25 cellular contexts compared by ENCODE assay signal in the genomic region with DNA sequence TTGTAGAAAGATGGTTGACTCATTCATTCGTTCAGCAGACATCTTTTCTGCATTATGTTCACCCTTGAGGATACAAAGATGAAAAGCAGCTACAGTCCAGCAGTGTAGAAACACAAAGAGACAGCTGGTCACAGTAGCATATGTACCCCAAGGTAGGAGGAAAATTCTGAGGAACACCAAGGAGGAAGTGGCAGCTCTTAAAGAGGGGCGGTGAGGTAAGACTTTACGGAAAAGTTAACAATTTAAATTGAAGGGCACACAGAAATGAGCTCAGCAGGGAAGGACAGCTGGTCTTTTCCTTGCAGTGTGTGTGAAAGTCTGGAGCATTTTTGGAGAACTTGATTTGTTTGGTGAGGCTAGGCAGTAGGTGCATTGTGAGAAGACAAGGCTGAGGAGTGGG. TPM values are rescaled to one million over a fixed set of nuclear protein-coding genes. Genes with fewer than 3 reads are reported as not detected.
DNase-seq lines count a peak whose midpoint lies in the region; ATAC-seq and TF ChIP-seq lines count a peak whose summit lies in the region.
"Had no signal": no experiment of that assay in that cellular context is flagged by ENCODE, and none has a peak within 500 bp of the region (broad histone marks: within the 10 kb centered on the region; RNA-seq: fewer than 3 reads in every experiment).

No MANE protein-coding gene starts in this region.

- peak overlapping the region; percentile 59 for H3K4me3 Mint-ChIP-seq in glutamatergic neuron (ENCODE audit: unreplicated experiment)
- H3K4me3 Mint-ChIP-seq in activated CD4-positive, alpha-beta memory T cell treated with anti-CD3 and anti-CD28 coated beads for 36 hours, result no peak overlapping the region
- no peak overlapping the region for H3K4me3 Mint-ChIP-seq in effector memory CD8-positive, alpha-beta T cell
- H3K4me3 Mint-ChIP-seq: activated CD4-positive, alpha-beta T cell treated with anti-CD3 and anti-CD28 coated beads for 36 hours; activated CD8-positive, alpha-beta T cell treated with anti-CD3 and anti-CD28 coated beads, Interleukin-2, amount 10 ng/mL, durations not matched to agents 7 days and 5 days; activated naive CD4-positive, alpha-beta T cell treated with anti-CD3 and anti-CD28 coated beads, Interleukin-2, amount 50 U/mL, for 24 hours; T-helper 1 cell treated with Interleukin-12 subunit alpha and Interleukin-12 subunit beta and Interleukin-4 antibody, amounts not matched to agents 30 μg/mL and 1 μg/mL, for 36 hours had no signal

- in situ Hi-C loops in gastrocnemius medialis (cut with MboI; ENCODE audit: low sequenced_read_pairs in 4 of 4), result loop anchor here in 1 of 4 donors (5.0 kb wide), 1 partner anchor 58 kb away; the partner anchor contains the start of gene MDM2

- no TSS peak for BruUV-seq in OCI-LY7 (replicated peaks; lab: Mats Ljungman, UMichigan)

- H3K27ac ChIP-seq in DND-41 (ENCODE audit: low read length), result peak overlapping the region; percentile 5; the same call in 1 of the 2 replicates
- peak overlapping the region; percentile 59 for H3K27ac ChIP-seq in OCI-LY7 (ENCODE audit: low read depth, low read length, poor library complexity, severe bottlenecking)
- peak overlapping the region; percentile 7 for H3K27ac ChIP-seq in neutrophil
- H3K27ac ChIP-seq in gastrocnemius medialis, result no peak overlapping the region

- ATAC-seq in DND-41 (ENCODE audit: insufficient read depth, low read depth) (no peak), gastrocnemius medialis (no peak)
- no peak for ATAC-seq in effector memory CD8-positive, alpha-beta T cell (replicated peaks)
- ATAC-seq: activated CD4-positive, alpha-beta T cell treated with anti-CD3 and anti-CD28 coated beads for 36 hours; activated CD8-positive, alpha-beta T cell treated with anti-CD3 and anti-CD28 coated beads, Interleukin-2, amount 10 ng/mL, durations not matched to agents 7 days and 5 days; K562; Panc1; SK-N-SH treated with all-trans-retinoic acid at 6 μM for 48 hours had no signal

- H3K4me2 ChIP-seq in DND-41 (ENCODE audit: insufficient read depth, low read length) (peak overlapping the region; percentile 89; the same call in 1 of the 2 replicates), OCI-LY7 (ENCODE audit: low read length) (peak overlapping the region; percentile 82)

- peaks cover 10% of the 10 kb centered on the region for H3K27me3 Mint-ChIP-seq in glutamatergic neuron (ENCODE audit: unreplicated experiment)
- no peaks in the 10 kb centered on the region for H3K27me3 Mint-ChIP-seq in activated CD4-positive, alpha-beta memory T cell treated with anti-CD3 and anti-CD28 coated beads for 36 hours
- H3K27me3 Mint-ChIP-seq in effector memory CD8-positive, alpha-beta T cell, result no peaks in the 10 kb centered on the region
- H3K27me3 Mint-ChIP-seq: activated CD4-positive, alpha-beta T cell treated with anti-CD3 and anti-CD28 coated beads for 36 hours; activated naive CD4-positive, alpha-beta T cell treated with anti-CD3 and anti-CD28 coated beads, Interleukin-2, amount 50 U/mL, for 24 hours had no signal

- H3K36me3 ChIP-seq in DND-41 (ENCODE audit: insufficient read depth, low read length) (peaks cover 38% of the 10 kb centered on the region), OCI-LY7 (ENCODE audit: insufficient read depth, low read length) (peaks cover 73% of the 10 kb centered on the region), neutrophil (peaks cover 24% of the 10 kb centered on the region), gastrocnemius medialis (peaks cover 0 to 13% of the 10 kb centered on the region in 2 donors)

- peak overlapping the region; percentile 82 for H3K27ac Mint-ChIP-seq in glutamatergic neuron (ENCODE audit: unreplicated experiment)
- H3K27ac Mint-ChIP-seq in activated CD4-positive, alpha-beta memory T cell treated with anti-CD3 and anti-CD28 coated beads for 36 hours, result no peak overlapping the region
- H3K27ac Mint-ChIP-seq in effector memory CD8-positive, alpha-beta T cell, result peak overlapping the region in 1 of 2 donors; percentile 15
- H3K27ac Mint-ChIP-seq: activated CD4-positive, alpha-beta T cell treated with anti-CD3 and anti-CD28 coated beads for 36 hours; activated CD8-positive, alpha-beta T cell treated with anti-CD3 and anti-CD28 coated beads, Interleukin-2, amount 10 ng/mL, durations not matched to agents 7 days and 5 days; activated T-helper 2 cell treated with anti-CD3 and anti-CD28 coated beads, Interferon-gamma antibody, Interleukin-2, Interleukin-4, amounts not matched to agents 10 μg/mL and 5 μg/mL and 100 μg/mL, durations not matched to agents 14 hours and 24 hours and 36 hours; T-helper 1 cell treated with Interleukin-12 subunit alpha and Interleukin-12 subunit beta and Interleukin-4 antibody, amounts not matched to agents 30 μg/mL and 1 μg/mL, for 36 hours had no signal

- H3K27me3 ChIP-seq in DND-41 (ENCODE audit: insufficient read depth, low read length, poor library complexity), result no peaks in the 10 kb centered on the region
- H3K27me3 ChIP-seq in neutrophil, result no peaks in the 10 kb centered on the region
- H3K27me3 ChIP-seq in gastrocnemius medialis, result no peaks in the 10 kb centered on the region
- H3K27me3 ChIP-seq: BE2C, tibial nerve had no signal

- H3K9ac ChIP-seq in DND-41 (ENCODE audit: low read depth, low read length), result no peak overlapping the region

- TF ChIP-seq POLR2A in gastrocnemius medialis (IDR thresholded peaks at IDR 0.05), result no peak

- H3K9me3 Mint-ChIP-seq in glutamatergic neuron (ENCODE audit: unreplicated experiment), result peaks cover 6% of the 10 kb centered on the region
- H3K9me3 Mint-ChIP-seq in activated CD4-positive, alpha-beta memory T cell treated with anti-CD3 and anti-CD28 coated beads for 36 hours, result no peaks in the 10 kb centered on the region
- H3K9me3 Mint-ChIP-seq in effector memory CD8-positive, alpha-beta T cell, result no peaks in the 10 kb centered on the region
- H3K9me3 Mint-ChIP-seq: activated naive CD4-positive, alpha-beta T cell treated with anti-CD3 and anti-CD28 coated beads, Interleukin-2, amount 50 U/mL, for 24 hours; activated T-helper 2 cell treated with anti-CD3 and anti-CD28 coated beads, Interferon-gamma antibody, Interleukin-2, Interleukin-4, amounts not matched to agents 10 μg/mL and 5 μg/mL and 100 μg/mL, durations not matched to agents 14 hours and 24 hours and 36 hours; T-helper 1 cell treated with Interleukin-12 subunit alpha and Interleukin-12 subunit beta and Interleukin-4 antibody, amounts not matched to agents 30 μg/mL and 1 μg/mL, for 36 hours had no signal

- intact Hi-C loops in OCI-LY7 (cut with micrococcal nuclease; ENCODE audit: unreplicated experiment) (loop anchor here (5.0 to 10.0 kb wide), 2 partner anchors 137 to 395 kb away; partner anchors contain the start of gene RAP1B), gastrocnemius medialis (cut with DNase I; ENCODE audit: low total_unique reads) (loop anchor here (10.0 kb wide), 1 partner anchor 1485 kb away; the partner anchor contains the start of gene CAND1)
- intact Hi-C loops in activated CD4-positive, alpha-beta memory T cell treated with anti-CD3 and anti-CD28 coated beads for 36 hours (cut with micrococcal nuclease), result loop anchor here (5.0 kb wide), 1 partner anchor 392 kb away; no protein-coding TSS in a partner anchor

- CTCF ChIA-PET in OCI-LY7 (lab: Charles Lee; ENCODE audit: unreplicated experiment), result no interaction called here
- CTCF ChIA-PET in activated CD4-positive, alpha-beta memory T cell treated with anti-CD3 and anti-CD28 coated beads for 36 hours (lab: Charles Lee), result no interaction called here

- no peaks in the 10 kb centered on the region for H3K9me3 ChIP-seq in DND-41 (ENCODE audit: insufficient read depth, low read length, severe bottlenecking)
- H3K9me3 ChIP-seq in OCI-LY7 (ENCODE audit: low read length), result no peaks in the 10 kb centered on the region
- H3K9me3 ChIP-seq in neutrophil, result no peaks in the 10 kb centered on the region
- H3K9me3 ChIP-seq in gastrocnemius medialis, result no peaks in the 10 kb centered on the region
- H3K9me3 ChIP-seq: BE2C, Caco-2, tibial nerve had no signal

- H4K20me1 ChIP-seq in DND-41 (ENCODE audit: insufficient read depth, low read length) (no peaks in the 10 kb centered on the region), OCI-LY7 (ENCODE audit: insufficient read depth, low read length) (no peaks in the 10 kb centered on the region)

- peaks cover 36% of the 10 kb centered on the region for H3K79me2 ChIP-seq in DND-41 (ENCODE audit: insufficient read depth, low read length)
- peaks cover 46% of the 10 kb centered on the region for H3K79me2 ChIP-seq in OCI-LY7 (ENCODE audit: insufficient read depth, low read depth, low read length)

- no peak for TF ChIP-seq CTCF in DND-41 (IDR thresholded peaks at IDR 0.05; ENCODE audit: borderline replicate concordance, extremely low read depth, low read length, poor library complexity, severe bottlenecking)
- TF ChIP-seq CTCF in OCI-LY7 (conservative IDR thresholded peaks at IDR 0.05; ENCODE audit: low read length), result no peak
- no peak for TF ChIP-seq CTCF in glutamatergic neuron (IDR thresholded peaks at IDR 0.05; ENCODE audit: partially characterized antibody, unreplicated experiment)
- no peak for TF ChIP-seq CTCF in neutrophil (IDR thresholded peaks at IDR 0.05)
- TF ChIP-seq CTCF in gastrocnemius medialis (IDR thresholded peaks at IDR 0.05 in 4 of 5, conservative IDR thresholded peaks at IDR 0.05 in 1 of 5), result no peak

- H3K4me3 ChIP-seq in DND-41 (ENCODE audit: low read depth in 1 of 2, low read length in 2 of 2), result no peak overlapping the region
- H3K4me3 ChIP-seq in OCI-LY7 (ENCODE audit: low read depth, low read length, poor library complexity, severe bottlenecking), result peak overlapping the region; percentile 92
- no peak overlapping the region for H3K4me3 ChIP-seq in neutrophil (ENCODE audit: low read depth in 1 of 2, low read length in 1 of 2)
- no peak overlapping the region for H3K4me3 ChIP-seq in gastrocnemius medialis
- H3K4me3 ChIP-seq: K562, tibial nerve had no signal

- H3K4me1 ChIP-seq in DND-41 (ENCODE audit: insufficient read depth, low read length), result peaks cover 35% of the 10 kb centered on the region
- H3K4me1 ChIP-seq in OCI-LY7 (ENCODE audit: insufficient read depth, low read length, poor library complexity, severe bottlenecking), result peaks cover 37% of the 10 kb centered on the region
- H3K4me1 ChIP-seq in neutrophil (ENCODE audit: control insufficient read depth in 1 of 2, insufficient read depth in 1 of 2, low read depth in 1 of 2, low read length in 1 of 2), result peaks cover 37 to 49% of the 10 kb centered on the region in 2 experiments
- H3K4me1 ChIP-seq in gastrocnemius medialis, result peaks cover 21 to 26% of the 10 kb centered on the region in 2 donors
- H3K4me1 ChIP-seq: BE2C, Caco-2 had no signal

- peaks cover 17% of the 10 kb centered on the region for H3K4me1 Mint-ChIP-seq in glutamatergic neuron (ENCODE audit: low read depth, unreplicated experiment)
- peaks cover 20% of the 10 kb centered on the region for H3K4me1 Mint-ChIP-seq in activated CD4-positive, alpha-beta memory T cell treated with anti-CD3 and anti-CD28 coated beads for 36 hours (ENCODE audit: low read depth)
- peaks cover 25 to 31% of the 10 kb centered on the region in 2 donors for H3K4me1 Mint-ChIP-seq in effector memory CD8-positive, alpha-beta T cell (ENCODE audit: low read depth in 2 of 2)

- no peaks in the 10 kb centered on the region for H3K36me3 Mint-ChIP-seq in glutamatergic neuron (ENCODE audit: unreplicated experiment)
- peaks cover 9% of the 10 kb centered on the region for H3K36me3 Mint-ChIP-seq in activated CD4-positive, alpha-beta memory T cell treated with anti-CD3 and anti-CD28 coated beads for 36 hours
- H3K36me3 Mint-ChIP-seq in effector memory CD8-positive, alpha-beta T cell (ENCODE audit: insufficient read depth), result peaks cover 35% of the 10 kb centered on the region

- POLR2A ChIA-PET in OCI-LY7 (lab: Charles Lee), result interaction anchor here (0.5 to 1.0 kb wide), 3 partner anchors 25 to 54 kb away, joined by 3 read pairs; no protein-coding TSS in a partner anchor
- POLR2A ChIA-PET in activated CD4-positive, alpha-beta memory T cell treated with anti-CD3 and anti-CD28 coated beads for 36 hours (lab: Charles Lee), result no interaction called here

- no peaks in the 10 kb centered on the region for H3K9me2 ChIP-seq in OCI-LY7 (ENCODE audit: insufficient read depth, low read length)

- no peak overlapping the region for H2AFZ ChIP-seq in DND-41 (ENCODE audit: low read depth, low read length)
- no peak overlapping the region for H2AFZ ChIP-seq in OCI-LY7 (ENCODE audit: low read length)

- DNase-seq in DND-41 (no peak), OCI-LY7 (ENCODE audit: low spot score) (peak; percentile 21), glutamatergic neuron (no peak), gastrocnemius medialis (no peak)
- no peak for DNase-seq in activated CD4-positive, alpha-beta memory T cell treated with anti-CD3 and anti-CD28 coated beads for 36 hours
- DNase-seq in effector memory CD8-positive, alpha-beta T cell, result no peak
- DNase-seq: activated CD4-positive, alpha-beta T cell treated with anti-CD3 and anti-CD28 coated beads for 36 hours; activated CD8-positive, alpha-beta T cell treated with anti-CD3 and anti-CD28 coated beads, Interleukin-2, amount 10 ng/mL, durations not matched to agents 7 days and 5 days; amygdala; BE2C; Caco-2; GDM1; mesendoderm; NCI-H2029; NCI-H526; Right ventricle myocardium superior; stimulated activated CD4-positive, alpha-beta T cell treated with anti-CD3 and anti-CD28 coated beads, Interleukin-4, amount 100 ng/mL, for 1 hour had no signal

RNA-seq across cellular contexts. Expression of gene SLC35E3, which starts 3.5 kb away (rescaled TPM):
- total RNA-seq in OCI-LY7 (2014; rRNA removed; shearing (Covaris generic)), result 24.6 and 26.6 TPM in 2 replicates
- total RNA-seq in OCI-LY7 (2022) (39.1 and 66.6 TPM in 2 replicates), glutamatergic neuron (ENCODE audit: unreplicated experiment) (26.2 TPM), gastrocnemius medialis (1 to 10 TPM in 3 of 4 donors, under 1 TPM in 1; 0.92 to 2.7 (median 1.6) TPM)
- total RNA-seq in activated CD4-positive, alpha-beta memory T cell treated with anti-CD3 and anti-CD28 coated beads for 36 hours, result 1 to 10 TPM; 4.1 to 5.3 TPM

RNA-seq across cellular contexts. Expression of gene MDM2, which starts 58.5 kb away (rescaled TPM):
- total RNA-seq in OCI-LY7 (2014; rRNA removed; shearing (Covaris generic)), result 143 and 229 TPM in 2 replicates
- total RNA-seq in OCI-LY7 (2022), result 318 and 366 TPM in 2 replicates
- total RNA-seq in glutamatergic neuron (ENCODE audit: unreplicated experiment), result 84.9 TPM
- 100 to 1,000 TPM; 125 to 136 TPM for total RNA-seq in activated CD4-positive, alpha-beta memory T cell treated with anti-CD3 and anti-CD28 coated beads for 36 hours
- 10 to 100 TPM; 61.6 to 92.2 (median 70.0) TPM for total RNA-seq in gastrocnemius medialis

Comparison
In these comparisons a context has a peak if more than half of its experiments do, and no peak if none do; other contexts are left out.
1. H3K27ac ChIP-seq: peak in DND-41 (single experiment), OCI-LY7 (single experiment) and neutrophil (single experiment); none in gastrocnemius medialis (0 of 4).